In the genomic region with DNA sequence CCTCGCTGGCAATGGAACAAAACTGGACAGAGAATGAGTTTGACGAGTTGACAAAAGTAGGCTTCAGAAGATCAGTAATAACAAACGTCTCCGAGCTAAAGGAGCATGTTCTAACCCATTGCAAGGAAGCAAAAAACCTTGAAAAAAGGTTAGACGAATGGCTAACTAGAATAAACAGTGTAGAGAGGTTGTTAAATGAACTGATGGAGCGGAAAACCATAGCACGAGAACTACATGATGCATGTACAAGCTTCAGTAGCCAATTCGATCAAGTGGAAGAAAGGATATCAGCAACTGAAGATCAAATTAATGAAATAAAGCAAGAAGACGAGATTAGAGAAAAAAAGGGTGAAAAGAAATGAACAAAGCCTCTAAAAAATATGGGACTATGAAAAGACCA, we compare ENCODE assay signal across 5 cellular contexts.
DNase-seq lines count a peak whose midpoint lies in the region; FAIRE-seq and TF ChIP-seq lines count a peak whose summit lies in the region.
"Not testable (repeated sequence)": the region's sequence is repeated elsewhere in the genome, so short reads cannot be mapped to it uniquely, and the experiment has no call there.

No MANE protein-coding gene starts in this region.

- H2AFZ ChIP-seq in keratinocyte (ENCODE audit: control insufficient read depth, low read length): not testable (repeated sequence)

- H3K27ac ChIP-seq in keratinocyte (ENCODE audit: control insufficient read depth, insufficient read depth, low read length): not testable (repeated sequence)

- not testable (repeated sequence) for H3K9me1 ChIP-seq in keratinocyte (ENCODE audit: control insufficient read depth, extremely low read depth, insufficient read depth, low read length)

- H3K4me1 ChIP-seq in keratinocyte (ENCODE audit: control insufficient read depth, extremely low read depth, insufficient read depth, low read length): peaks cover 16% of the 10 kb centered on the region

- FAIRE-seq in RCC 7860 (lab: Jason Lieb, UNC): peak; percentile 93
- peak; percentile 13 for FAIRE-seq in keratinocyte (lab: Jason Lieb, UNC)

- not testable (repeated sequence) for H3K36me3 ChIP-seq in keratinocyte (ENCODE audit: control insufficient read depth in 2 of 2, extremely low read depth in 1 of 2, insufficient read depth in 2 of 2, low read length in 2 of 2)

- not testable (repeated sequence) for H3K4me2 ChIP-seq in keratinocyte (ENCODE audit: control insufficient read depth, extremely low read depth, insufficient read depth, low read depth, low read length)

- H4K20me1 ChIP-seq in keratinocyte (ENCODE audit: control insufficient read depth, extremely low read depth, insufficient read depth, low read length): not testable (repeated sequence)

- H3K27me3 ChIP-seq in keratinocyte (ENCODE audit: control insufficient read depth, extremely low read depth, insufficient read depth, low read length): not testable (repeated sequence)

- not testable (repeated sequence) for H3K4me3 ChIP-seq in keratinocyte (ENCODE audit: control insufficient read depth in 2 of 3, extremely low read depth in 1 of 3, insufficient read depth in 2 of 3, low read depth in 1 of 3, low read length in 3 of 3)

- not testable (repeated sequence) for TF ChIP-seq CTCF in keratinocyte (optimal IDR thresholded peaks at IDR 0.05 in 1 of 3, IDR thresholded peaks at IDR 0.05 in 1 of 3, conservative IDR thresholded peaks at IDR 0.05 in 1 of 3; ENCODE audit: extremely low read depth in 1 of 3, insufficient read depth in 2 of 3, low read length in 3 of 3)

- dilution Hi-C loops in keratinocyte (cut with MboI; ENCODE audit: extremely low pct_ligation_motif_present, low sequenced_read_pairs): not testable (repeated sequence)

- DNase-seq in Caki2 (ENCODE audit: low read depth): peak; percentile 70
- peak; percentile 36 for DNase-seq in RCC 7860 (ENCODE audit: low spot score)
- not testable (repeated sequence) for DNase-seq in keratinocyte (ENCODE audit: low read depth, low spot score)
- peak; percentile 70 for DNase-seq in kidney tubule cell (ENCODE audit: low spot score)
- DNase-seq in renal cortical epithelial cell (ENCODE audit: low read depth): peak; percentile 77

- H3K9me3 ChIP-seq in keratinocyte (ENCODE audit: control insufficient read depth, low read depth, low read length): not testable (repeated sequence)

- not testable (repeated sequence) for H3K79me2 ChIP-seq in keratinocyte (ENCODE audit: control insufficient read depth, insufficient read depth, low read length)

- in situ Hi-C loops in Caki2 (cut with HindIII; ENCODE audit: low pct_unique_long_range_greater_than_20kb, low sequenced_read_pairs): not testable (repeated sequence)

- H3K9ac ChIP-seq in keratinocyte (ENCODE audit: control insufficient read depth, extremely low read depth, insufficient read depth, low read length): not testable (repeated sequence)
